ENCODE assay signal across 10 cellular contexts in the genomic region with DNA sequence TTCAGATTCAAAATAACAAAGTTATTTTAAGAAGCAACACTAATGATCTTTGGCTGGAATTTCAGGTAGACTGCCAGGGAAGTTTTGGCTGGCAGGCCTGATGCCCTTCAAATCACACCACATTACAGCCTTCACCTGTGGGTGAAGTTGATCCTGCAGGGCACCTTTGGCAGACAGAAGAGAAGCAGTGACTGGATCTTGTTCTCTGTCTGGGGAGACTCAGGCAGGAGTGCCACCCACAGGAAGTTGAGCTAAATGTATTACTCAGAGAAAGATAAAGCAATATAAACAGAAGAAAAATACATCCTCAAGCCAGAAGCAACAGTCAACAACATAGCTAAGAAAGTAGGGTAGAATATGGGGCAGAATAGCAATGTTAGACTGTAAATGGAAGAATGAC. TPM values are rescaled to one million over a fixed set of nuclear protein-coding genes. Genes with fewer than 3 reads are reported as not detected.
DNase-seq lines count a peak whose midpoint lies in the region; ATAC-seq and TF ChIP-seq lines count a peak whose summit lies in the region.
"Had no signal": no experiment of that assay in that cellular context is flagged by ENCODE, and none has a peak within 500 bp of the region (broad histone marks: within the 10 kb centered on the region; RNA-seq: fewer than 3 reads in every experiment).

No MANE protein-coding gene starts in this region.

- no peaks in the 10 kb centered on the region for H3K9me3 ChIP-seq in Peyer's patch
- H3K9me3 ChIP-seq: lower lobe of right lung had no signal

- H3K4me1 ChIP-seq in Peyer's patch: no peaks in the 10 kb centered on the region
- H3K4me1 ChIP-seq: lower lobe of right lung had no signal

- ATAC-seq in HG03097 (IDR thresholded peaks at IDR 0.05; ENCODE audit: low FRiP score, unreplicated experiment) (no peak), GM21737 (IDR thresholded peaks at IDR 0.05; ENCODE audit: unreplicated experiment) (no peak), HG03439 (IDR thresholded peaks at IDR 0.05; ENCODE audit: unreplicated experiment) (no peak)

- no peak overlapping the region for H3K27ac ChIP-seq in Peyer's patch
- H3K27ac ChIP-seq: lower lobe of right lung had no signal

- no peak for DNase-seq in GM06990 (ENCODE audit: extremely low read depth, insufficient read length)
- DNase-seq in NAMALWA (ENCODE audit: low spot score): peak; percentile 12
- peak; percentile 68 for DNase-seq in astrocyte of the hippocampus (ENCODE audit: low read depth, low spot score)
- DNase-seq in kidney tubule cell (ENCODE audit: low spot score): peak; percentile 65
- no peak for DNase-seq in Peyer's patch
- DNase-seq: activated CD4-positive, alpha-beta T cell treated with anti-CD3 and anti-CD28 coated beads, Interleukin-2, amount 10 ng/mL, durations not matched to agents 7 days and 5 days; lower lobe of right lung had no signal

- no peaks in the 10 kb centered on the region; the same call in 1 of the 2 replicates for H3K27me3 ChIP-seq in GM06990 (replicated peaks; ENCODE audit: control insufficient read depth, insufficient read depth, low read length)
- no peaks in the 10 kb centered on the region for H3K27me3 ChIP-seq in Peyer's patch

- TF ChIP-seq CTCF in GM06990 (IDR thresholded peaks at IDR 0.05; ENCODE audit: insufficient read depth, low read length, poor library complexity, severe bottlenecking) (peak; percentile 2), Peyer's patch (IDR thresholded peaks at IDR 0.05) (no peak)

- H3K4me3 ChIP-seq in GM06990 (replicated peaks; ENCODE audit: low read depth, low read length): no peak overlapping the region
- no peak overlapping the region for H3K4me3 ChIP-seq in Peyer's patch
- H3K4me3 ChIP-seq: lower lobe of right lung had no signal

- H3K36me3 ChIP-seq in GM06990 (ENCODE audit: control insufficient read depth, insufficient read depth, low read length) (no peaks in the 10 kb centered on the region), Peyer's patch (no peaks in the 10 kb centered on the region)
- H3K36me3 ChIP-seq: lower lobe of right lung had no signal

- no peak for TF ChIP-seq POLR2A in Peyer's patch (IDR thresholded peaks at IDR 0.05)

RNA-seq across cellular contexts. Expression of gene CFAP299, which starts 12.8 kb away (rescaled TPM):
- not detected for total RNA-seq in Peyer's patch
- total RNA-seq: activated CD4-positive, alpha-beta T cell treated with anti-CD3 and anti-CD28 coated beads, Interleukin-2, amount 10 ng/mL, durations not matched to agents 7 days and 5 days had no signal

RNA-seq across cellular contexts. Expression of gene FGF5, which starts 56.3 kb away (rescaled TPM):
- total RNA-seq in Peyer's patch: not detected
- total RNA-seq: activated CD4-positive, alpha-beta T cell treated with anti-CD3 and anti-CD28 coated beads, Interleukin-2, amount 10 ng/mL, durations not matched to agents 7 days and 5 days; lower lobe of right lung had no signal

Comparison
In these comparisons a context has a peak if more than half of its experiments do, and no peak if none do; other contexts are left out.
1. DNase-seq: peak in NAMALWA (single experiment), astrocyte of the hippocampus (single experiment) and kidney tubule cell (single experiment); none in GM06990 (single experiment) and Peyer's patch (0 of 3).